In the genomic region with DNA sequence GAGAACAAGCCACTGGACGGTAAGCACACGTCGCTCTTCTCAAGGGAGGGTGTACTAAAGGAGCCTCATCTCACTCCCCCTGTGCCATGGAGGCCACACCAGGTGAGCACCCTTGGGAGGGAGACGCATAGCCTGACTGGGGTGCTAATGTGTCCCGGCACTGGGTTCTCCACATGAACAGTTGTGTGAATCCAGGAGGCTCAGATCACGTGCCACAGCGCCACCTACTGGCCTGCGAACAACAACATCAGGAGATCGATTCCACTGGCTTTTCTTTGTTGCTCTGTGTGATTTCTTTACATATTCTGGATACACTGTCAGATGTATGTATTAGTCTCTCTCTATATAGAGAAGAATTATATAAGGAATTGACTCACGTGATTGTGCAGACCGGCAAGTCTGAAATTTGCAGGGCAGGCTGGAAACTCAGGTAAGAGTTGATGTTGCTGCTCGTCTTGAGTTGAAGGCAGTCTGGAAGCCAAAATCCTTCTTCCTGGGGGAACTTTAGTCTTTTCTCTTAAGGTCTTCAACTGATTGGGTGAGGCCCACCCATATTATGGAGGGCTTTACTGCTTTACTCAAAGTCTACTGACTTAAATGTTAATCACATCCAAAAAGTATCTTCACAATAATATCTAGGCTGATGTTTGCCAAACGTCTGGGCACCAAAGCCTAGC, we compare ENCODE assay signal across 8 cellular contexts. TPM values are rescaled to one million over a fixed set of nuclear protein-coding genes. Genes with fewer than 3 reads are reported as not detected.
A peak's percentile ranks its signal among the peaks of the same experiment; 100 is the strongest.
DNase-seq lines count a peak whose midpoint lies in the region; ATAC-seq and TF ChIP-seq lines count a peak whose summit lies in the region.
"Not testable (repeated sequence)": the region's sequence is repeated elsewhere in the genome, so short reads cannot be mapped to it uniquely, and the experiment has no call there.

No MANE protein-coding gene starts in this region.

- not testable (repeated sequence) for H3K4me3 ChIP-seq in left lung

- H3K4me1 ChIP-seq in left lung = not testable (repeated sequence)

- not testable (repeated sequence) for H3K36me3 ChIP-seq in left lung

- not testable (repeated sequence) for H3K27ac ChIP-seq in left lung

- not testable (repeated sequence) for H3K9me3 ChIP-seq in left lung

- not testable (repeated sequence) for H3K27me3 ChIP-seq in left lung

- TF ChIP-seq CTCF in left lung (IDR thresholded peaks at IDR 0.05) = peak; percentile 73

- intact Hi-C loops in left lung (cut with DNase I) = loop anchor here in 1 of 2 donors (10.0 kb wide), 1 partner anchor 125 kb away; no protein-coding TSS in a partner anchor

- DNase-seq in AG08396 (ENCODE audit: low spot score) = peak; percentile 46
- peak; percentile 52 for DNase-seq in HT-29 (ENCODE audit: low spot score)
- DNase-seq in OCI-M2 (lab: John Stamatoyannopoulos, UW; ENCODE audit: unreplicated experiment) = peak; percentile 21
- DNase-seq in activated CD8-positive, alpha-beta memory T cell treated with anti-CD3 and anti-CD28 coated beads for 24 hours = peak; percentile 78
- peak; percentile 55 for DNase-seq in ecto neural progenitor cell (ENCODE audit: low spot score)
- DNase-seq in left lung = peak; percentile 43 to 76
- peak in 3 of 4 experiments; percentile 6 to 24 (median 19) for DNase-seq in stimulated activated CD4-positive, alpha-beta T cell treated with anti-CD3 and anti-CD28 coated beads, Interleukin-1b, Interleukin-23, amount 100 ng/mL, for 24 hours (ENCODE audit: low read depth in 4 of 4, low spot score in 1 of 4)

- ATAC-seq in GM18861 (IDR thresholded peaks at IDR 0.05; ENCODE audit: unreplicated experiment) = peak; percentile 57
- ATAC-seq in left lung = peak; percentile 95

RNA-seq across cellular contexts. Expression of a gene that starts 8.9 kb away (rescaled TPM):
- total RNA-seq in HT-29 (2014; rRNA removed; shearing (Covaris generic)) = 0.20 and 0.94 TPM in 2 replicates
- 1 to 10 TPM in 1 of 2 donors, not detected in 1; 2.2 TPM for total RNA-seq in left lung

RNA-seq across cellular contexts. Expression of a gene that starts 54.1 kb away (rescaled TPM):
- not detected in 2 replicates for total RNA-seq in HT-29 (2014; rRNA removed; shearing (Covaris generic))
- total RNA-seq in left lung = 1 to 10 TPM; 2.7 to 7.8 TPM

Comparison
In these comparisons a context has a peak if more than half of its experiments do, and no peak if none do; other contexts are left out.
1. DNase-seq: peak in every context shown above with its lines; median percentile 78 in activated CD8-positive, alpha-beta memory T cell treated with anti-CD3 and anti-CD28 coated beads for 24 hours; 60 in left lung; 55 in ecto neural progenitor cell; 52 in HT-29; 46 in AG08396; 21 in OCI-M2; 19 in stimulated activated CD4-positive, alpha-beta T cell treated with anti-CD3 and anti-CD28 coated beads, Interleukin-1b, Interleukin-23, amount 100 ng/mL, for 24 hours.